In the genomic region with DNA sequence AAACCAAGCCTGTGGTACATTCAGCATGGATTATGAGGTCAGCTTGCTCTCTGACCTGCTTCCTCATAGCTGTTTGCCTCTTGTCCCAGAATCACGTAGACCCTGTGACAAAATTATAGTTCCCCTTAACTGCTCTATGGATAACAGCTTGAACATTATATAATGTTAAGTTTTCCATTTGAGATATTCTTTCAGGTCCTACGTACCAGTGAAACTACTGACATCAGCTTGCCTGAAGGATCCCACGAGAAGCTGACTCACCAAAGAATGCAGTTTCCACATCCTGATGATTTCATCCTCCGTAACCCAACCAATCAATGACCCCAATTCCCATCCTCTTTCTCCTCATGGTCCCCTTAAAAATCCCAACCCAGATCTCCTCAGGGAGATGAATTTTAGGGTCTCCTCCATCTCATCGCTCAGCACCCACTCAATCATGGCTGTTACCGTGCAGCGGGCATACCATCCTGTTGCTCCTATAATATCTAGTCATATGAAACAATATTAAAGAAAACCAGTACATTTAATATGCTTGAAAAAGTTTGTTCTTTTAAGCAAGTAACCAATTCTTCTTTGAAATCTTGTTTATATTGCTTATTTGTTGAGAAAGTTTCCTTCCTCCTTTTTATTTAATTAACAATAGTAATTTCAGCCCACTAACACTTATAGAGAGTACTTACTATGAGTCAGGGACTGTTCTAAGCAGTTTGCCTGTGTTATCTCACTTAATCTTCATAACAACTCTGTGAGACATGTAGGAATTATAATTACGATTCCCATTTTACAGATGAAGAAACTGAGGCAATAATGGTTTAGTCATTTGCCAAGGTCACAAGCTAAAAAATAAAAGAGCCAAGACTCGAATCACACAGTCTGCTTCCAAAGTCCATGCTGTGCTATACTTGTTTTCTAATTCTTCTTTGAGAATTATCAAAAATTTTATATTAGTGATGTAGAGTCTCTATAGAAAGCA, we compare ENCODE assay signal across 1 cellular context.
TF ChIP-seq lines count a peak whose summit lies in the region.

No MANE protein-coding gene starts in this region.

TF ChIP-seq in K562, 482 proteins besides CTCF, POLR2A, EP300 and RAD21 (continued from another document and continues in another):
- TF ChIP-seq ZNF318 (IDR thresholded peaks at IDR 0.05; ENCODE audit: borderline replicate concordance in 1 of 2, low read depth in 1 of 2), result 0 out of 4 replicates have a peak, but pooled peaks of 1 of the 2 experiments have one; percentile 22
- TF ChIP-seq ZBTB7A (IDR thresholded peaks at IDR 0.05; ENCODE audit: borderline replicate concordance, control insufficient read depth, low read depth, low read length), result no peak
- TF ChIP-seq RBFOX2 (IDR thresholded peaks at IDR 0.05; ENCODE audit: low read depth, low read length), result no peak
- TF ChIP-seq, protein P1, sequence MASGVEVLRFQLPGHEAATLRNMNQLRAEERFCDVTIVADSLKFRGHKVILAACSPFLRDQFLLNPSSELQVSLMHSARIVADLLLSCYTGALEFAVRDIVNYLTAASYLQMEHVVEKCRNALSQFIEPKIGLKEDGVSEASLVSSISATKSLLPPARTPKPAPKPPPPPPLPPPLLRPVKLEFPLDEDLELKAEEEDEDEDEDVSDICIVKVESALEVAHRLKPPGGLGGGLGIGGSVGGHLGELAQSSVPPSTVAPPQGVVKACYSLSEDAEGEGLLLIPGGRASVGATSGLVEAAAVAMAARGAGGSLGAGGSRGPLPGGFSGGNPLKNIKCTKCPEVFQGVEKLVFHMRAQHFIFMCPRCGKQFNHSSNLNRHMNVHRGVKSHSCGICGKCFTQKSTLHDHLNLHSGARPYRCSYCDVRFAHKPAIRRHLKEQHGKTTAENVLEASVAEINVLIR (CRISPR knock-in tag; IDR thresholded peaks at IDR 0.05), result no peak
- TF ChIP-seq, protein P2, sequence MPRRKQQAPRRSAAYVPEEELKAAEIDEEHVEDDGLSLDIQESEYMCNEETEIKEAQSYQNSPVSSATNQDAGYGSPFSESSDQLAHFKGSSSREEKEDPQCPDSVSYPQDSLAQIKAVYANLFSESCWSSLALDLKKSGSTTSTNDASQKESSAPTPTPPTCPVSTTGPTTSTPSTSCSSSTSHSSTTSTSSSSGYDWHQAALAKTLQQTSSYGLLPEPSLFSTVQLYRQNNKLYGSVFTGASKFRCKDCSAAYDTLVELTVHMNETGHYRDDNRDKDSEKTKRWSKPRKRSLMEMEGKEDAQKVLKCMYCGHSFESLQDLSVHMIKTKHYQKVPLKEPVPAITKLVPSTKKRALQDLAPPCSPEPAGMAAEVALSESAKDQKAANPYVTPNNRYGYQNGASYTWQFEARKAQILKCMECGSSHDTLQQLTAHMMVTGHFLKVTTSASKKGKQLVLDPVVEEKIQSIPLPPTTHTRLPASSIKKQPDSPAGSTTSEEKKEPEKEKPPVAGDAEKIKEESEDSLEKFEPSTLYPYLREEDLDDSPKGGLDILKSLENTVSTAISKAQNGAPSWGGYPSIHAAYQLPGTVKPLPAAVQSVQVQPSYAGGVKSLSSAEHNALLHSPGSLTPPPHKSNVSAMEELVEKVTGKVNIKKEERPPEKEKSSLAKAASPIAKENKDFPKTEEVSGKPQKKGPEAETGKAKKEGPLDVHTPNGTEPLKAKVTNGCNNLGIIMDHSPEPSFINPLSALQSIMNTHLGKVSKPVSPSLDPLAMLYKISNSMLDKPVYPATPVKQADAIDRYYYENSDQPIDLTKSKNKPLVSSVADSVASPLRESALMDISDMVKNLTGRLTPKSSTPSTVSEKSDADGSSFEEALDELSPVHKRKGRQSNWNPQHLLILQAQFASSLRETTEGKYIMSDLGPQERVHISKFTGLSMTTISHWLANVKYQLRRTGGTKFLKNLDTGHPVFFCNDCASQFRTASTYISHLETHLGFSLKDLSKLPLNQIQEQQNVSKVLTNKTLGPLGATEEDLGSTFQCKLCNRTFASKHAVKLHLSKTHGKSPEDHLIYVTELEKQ (CRISPR knock-in tag; IDR thresholded peaks at IDR 0.05), result no peak
- no peak for TF ChIP-seq MYNN (IDR thresholded peaks at IDR 0.05)
- no peak for TF ChIP-seq MYNN (CRISPR knock-in tag; IDR thresholded peaks at IDR 0.05)
- no peak for TF ChIP-seq NELFE (IDR thresholded peaks at IDR 0.05; ENCODE audit: insufficient read depth, insufficient read length)
- TF ChIP-seq SAFB2 (IDR thresholded peaks at IDR 0.05; ENCODE audit: borderline replicate concordance, low read depth, low read length, severe bottlenecking), result no peak
- TF ChIP-seq CEBPB (tag; IDR thresholded peaks at IDR 0.05), result 0 out of 2 replicates have a peak, but pooled peaks have one; percentile 13
- no peak for TF ChIP-seq NONO (IDR thresholded peaks at IDR 0.05; ENCODE audit: low read depth in 2 of 2, low read length in 1 of 2)
- no peak for TF ChIP-seq CBFB (CRISPR knock-in tag; IDR thresholded peaks at IDR 0.05)
- peak; percentile 41; the same call in 1 of the 2 replicates for TF ChIP-seq TEAD4 (IDR thresholded peaks at IDR 0.05; ENCODE audit: low read length)
- no peak for TF ChIP-seq TEAD4 (CRISPR knock-in tag; IDR thresholded peaks at IDR 0.05; ENCODE audit: borderline replicate concordance)
- peak; percentile 4; the same call in 1 of the 2 replicates for TF ChIP-seq EP400 (IDR thresholded peaks at IDR 0.05)
- TF ChIP-seq SREBF1 (IDR thresholded peaks at IDR 0.05; ENCODE audit: borderline replicate concordance, low read depth, low read length), result no peak
- TF ChIP-seq, protein P3, sequence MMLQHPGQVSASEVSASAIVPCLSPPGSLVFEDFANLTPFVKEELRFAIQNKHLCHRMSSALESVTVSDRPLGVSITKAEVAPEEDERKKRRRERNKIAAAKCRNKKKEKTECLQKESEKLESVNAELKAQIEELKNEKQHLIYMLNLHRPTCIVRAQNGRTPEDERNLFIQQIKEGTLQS (IDR thresholded peaks at IDR 0.05), result peak; percentile 93
- TF ChIP-seq, protein P3 (CRISPR knock-in tag; conservative IDR thresholded peaks at IDR 0.05), result no peak
- no peak for TF ChIP-seq IRF9 (tag; IDR thresholded peaks at IDR 0.05)
- TF ChIP-seq SRSF9 (IDR thresholded peaks at IDR 0.05; ENCODE audit: borderline replicate concordance, low read depth, low read length), result no peak
- no peak for TF ChIP-seq SIX5 (IDR thresholded peaks at IDR 0.05; ENCODE audit: borderline replicate concordance in 1 of 2, insufficient read depth in 1 of 2, low read depth in 1 of 2, low read length in 2 of 2)
- no peak for TF ChIP-seq ZBED1 (IDR thresholded peaks at IDR 0.05)
- no peak for TF ChIP-seq FOXM1 (IDR thresholded peaks at IDR 0.05; ENCODE audit: low read depth)
- no peak for TF ChIP-seq FOXM1 (CRISPR knock-in tag; IDR thresholded peaks at IDR 0.05; ENCODE audit: low read depth)
- TF ChIP-seq ZNF668 (CRISPR knock-in tag; IDR thresholded peaks at IDR 0.05), result 0 out of 2 replicates have a peak, but pooled peaks have one; percentile 15
- TF ChIP-seq ZNF175 (CRISPR knock-in tag; IDR thresholded peaks at IDR 0.05; ENCODE audit: low read depth), result peak; percentile 67; the same call in 1 of the 2 replicates
- peak; percentile 73 for TF ChIP-seq FOSL1 (tag; conservative IDR thresholded peaks at IDR 0.05)
- no peak for TF ChIP-seq ARID3B (CRISPR knock-in tag; IDR thresholded peaks at IDR 0.05; ENCODE audit: borderline replicate concordance)
- TF ChIP-seq, protein P4, sequence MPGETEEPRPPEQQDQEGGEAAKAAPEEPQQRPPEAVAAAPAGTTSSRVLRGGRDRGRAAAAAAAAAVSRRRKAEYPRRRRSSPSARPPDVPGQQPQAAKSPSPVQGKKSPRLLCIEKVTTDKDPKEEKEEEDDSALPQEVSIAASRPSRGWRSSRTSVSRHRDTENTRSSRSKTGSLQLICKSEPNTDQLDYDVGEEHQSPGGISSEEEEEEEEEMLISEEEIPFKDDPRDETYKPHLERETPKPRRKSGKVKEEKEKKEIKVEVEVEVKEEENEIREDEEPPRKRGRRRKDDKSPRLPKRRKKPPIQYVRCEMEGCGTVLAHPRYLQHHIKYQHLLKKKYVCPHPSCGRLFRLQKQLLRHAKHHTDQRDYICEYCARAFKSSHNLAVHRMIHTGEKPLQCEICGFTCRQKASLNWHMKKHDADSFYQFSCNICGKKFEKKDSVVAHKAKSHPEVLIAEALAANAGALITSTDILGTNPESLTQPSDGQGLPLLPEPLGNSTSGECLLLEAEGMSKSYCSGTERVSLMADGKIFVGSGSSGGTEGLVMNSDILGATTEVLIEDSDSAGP (CRISPR knock-in tag; IDR thresholded peaks at IDR 0.05), result no peak
